11 cellular contexts compared by ENCODE assay signal in the genomic region with DNA sequence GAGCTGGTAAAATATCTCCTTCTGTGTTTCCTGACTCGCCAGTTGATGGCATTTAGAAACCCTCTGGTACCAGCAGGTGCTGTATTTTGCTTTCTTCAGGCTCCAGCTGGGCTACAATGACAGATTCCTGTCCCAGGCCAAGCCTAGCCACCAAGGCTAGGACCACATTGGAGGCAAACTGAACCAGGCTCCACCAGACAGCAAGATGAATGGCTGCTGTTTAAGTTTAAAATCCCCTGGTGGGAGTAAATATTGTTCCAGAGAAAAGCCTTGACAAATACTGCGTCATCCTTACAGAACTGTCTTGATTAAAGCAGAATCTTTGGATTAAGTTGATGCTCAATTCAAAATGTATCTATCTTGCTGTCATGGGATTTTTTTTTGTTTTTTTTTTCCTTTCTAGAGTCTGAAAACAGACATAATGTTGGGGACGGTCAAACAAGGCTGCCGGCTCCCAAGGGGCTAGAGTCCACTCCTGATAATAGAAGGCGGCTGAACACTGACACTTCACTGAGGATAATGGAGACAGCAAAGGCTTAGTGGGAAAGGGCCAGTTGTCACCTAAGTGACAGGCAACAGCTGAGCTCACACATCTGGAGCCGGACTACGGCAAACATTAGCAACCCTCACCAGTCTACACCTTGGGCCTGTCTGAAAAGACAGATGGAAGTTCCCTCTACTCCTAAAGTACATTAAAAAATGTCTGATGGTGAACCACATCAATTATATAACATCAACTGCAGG. TPM values are rescaled to one million over a fixed set of nuclear protein-coding genes. Genes with fewer than 3 reads are reported as not detected.
DNase-seq lines count a peak whose midpoint lies in the region; FAIRE-seq and TF ChIP-seq lines count a peak whose summit lies in the region.
"Had no signal": no experiment of that assay in that cellular context is flagged by ENCODE, and none has a peak within 500 bp of the region (broad histone marks: within the 10 kb centered on the region; RNA-seq: fewer than 3 reads in every experiment).

No MANE protein-coding gene starts in this region.

- peaks cover 4% of the 10 kb centered on the region for H3K36me3 Mint-ChIP-seq in astrocyte (ENCODE audit: low read depth, unreplicated experiment)

- H3K9me3 Mint-ChIP-seq in astrocyte (ENCODE audit: unreplicated experiment), result no peaks in the 10 kb centered on the region

- H3K36me3 ChIP-seq in astrocyte (ENCODE audit: insufficient read depth, low read length), result no peaks in the 10 kb centered on the region
- no peaks in the 10 kb centered on the region for H3K36me3 ChIP-seq in keratinocyte (ENCODE audit: control insufficient read depth in 2 of 2, extremely low read depth in 1 of 2, insufficient read depth in 2 of 2, low read length in 2 of 2)
- H3K36me3 ChIP-seq in suprapubic skin, result no peaks in the 10 kb centered on the region

- peak overlapping the region; percentile 98 for H3K4me3 Mint-ChIP-seq in astrocyte (ENCODE audit: unreplicated experiment)

- peaks cover 56% of the 10 kb centered on the region for H4K20me1 ChIP-seq in astrocyte (ENCODE audit: insufficient read depth, low read length)
- no peaks in the 10 kb centered on the region for H4K20me1 ChIP-seq in keratinocyte (ENCODE audit: control insufficient read depth, extremely low read depth, insufficient read depth, low read length)

- H3K4me3 ChIP-seq in astrocyte (ENCODE audit: insufficient read depth, low read depth, low read length), result peak overlapping the region; percentile 84
- H3K4me3 ChIP-seq in keratinocyte (ENCODE audit: control insufficient read depth in 2 of 3, extremely low read depth in 1 of 3, insufficient read depth in 2 of 3, low read depth in 1 of 3, low read length in 3 of 3), result peak overlapping the region; percentile 85 to 89 (median 86)
- H3K4me3 ChIP-seq in suprapubic skin, result peak overlapping the region; percentile 80

- no peak overlapping the region for H3K27ac Mint-ChIP-seq in astrocyte (ENCODE audit: unreplicated experiment)

- peaks cover 40% of the 10 kb centered on the region for H3K4me1 ChIP-seq in astrocyte (ENCODE audit: insufficient read depth, low read length)
- H3K4me1 ChIP-seq in keratinocyte (ENCODE audit: control insufficient read depth, extremely low read depth, insufficient read depth, low read length), result peaks cover 36% of the 10 kb centered on the region
- H3K4me1 ChIP-seq in suprapubic skin, result peaks cover 37% of the 10 kb centered on the region

- H3K9me3 ChIP-seq in astrocyte (ENCODE audit: insufficient read depth, low read depth, low read length), result no peaks in the 10 kb centered on the region
- no peaks in the 10 kb centered on the region for H3K9me3 ChIP-seq in keratinocyte (ENCODE audit: control insufficient read depth, low read depth, low read length)
- no peaks in the 10 kb centered on the region for H3K9me3 ChIP-seq in suprapubic skin

- DNase-seq in NCI-H1417 (lab: John Stamatoyannopoulos, UW) (peak; percentile 43 to 85 (median 59)), NCI-H1417 treated with DMSO at 0.1 percent for 48 hours (lab: John Stamatoyannopoulos, UW) (no peak), astrocyte (ENCODE audit: low read depth) (no peak), keratinocyte (ENCODE audit: low read depth, low spot score) (no peak), suprapubic skin (ENCODE audit: low spot score in 2 of 2) (no peak), globus pallidus (ENCODE audit: low spot score) (no peak), KG1 (lab: John Stamatoyannopoulos, UW) (no peak), dedifferentiated amniotic fluid mesenchymal stem cell (ENCODE audit: extremely low spot score) (no peak)
- DNase-seq: activated CD4-positive, alpha-beta T cell treated with anti-CD3 and anti-CD28 coated beads for 48 hours; effector memory CD4-positive, alpha-beta T cell; NCI-H345 had no signal

- no peak for FAIRE-seq in astrocyte (lab: Jason Lieb, UNC)
- FAIRE-seq in keratinocyte (lab: Jason Lieb, UNC), result peak; percentile 48

- no peak for TF ChIP-seq CTCF in astrocyte (IDR thresholded peaks at IDR 0.05; ENCODE audit: insufficient read depth, low read depth, low read length)
- no peak for TF ChIP-seq CTCF in keratinocyte (optimal IDR thresholded peaks at IDR 0.05 in 1 of 3, IDR thresholded peaks at IDR 0.05 in 1 of 3, conservative IDR thresholded peaks at IDR 0.05 in 1 of 3; ENCODE audit: extremely low read depth in 1 of 3, insufficient read depth in 2 of 3, low read length in 3 of 3)
- no peak for TF ChIP-seq CTCF in suprapubic skin (IDR thresholded peaks at IDR 0.05)

- H3K79me2 ChIP-seq in astrocyte (ENCODE audit: insufficient read depth, low read length) (peaks cover 74% of the 10 kb centered on the region), keratinocyte (ENCODE audit: control insufficient read depth, insufficient read depth, low read length) (peaks cover 14% of the 10 kb centered on the region)

- 63% methylated on average over 7 of the region's 7 CpGs for WGBS in suprapubic skin

- H3K4me2 ChIP-seq in astrocyte (ENCODE audit: low read length) (peak overlapping the region; percentile 88), keratinocyte (ENCODE audit: control insufficient read depth, extremely low read depth, insufficient read depth, low read depth, low read length) (peak overlapping the region; percentile 85)

- dilution Hi-C loops in keratinocyte (cut with MboI; ENCODE audit: extremely low pct_ligation_motif_present, low sequenced_read_pairs), result no loop called here

- no peaks in the 10 kb centered on the region for H3K9me1 ChIP-seq in keratinocyte (ENCODE audit: control insufficient read depth, extremely low read depth, insufficient read depth, low read length)

- TF ChIP-seq EP300 in suprapubic skin (IDR thresholded peaks at IDR 0.05), result no peak

- no peak overlapping the region for H2AFZ ChIP-seq in astrocyte (ENCODE audit: low read depth, low read length)
- H2AFZ ChIP-seq in keratinocyte (ENCODE audit: control insufficient read depth, low read length), result no peak overlapping the region

- H3K27me3 Mint-ChIP-seq in astrocyte (ENCODE audit: low read depth, unreplicated experiment), result no peaks in the 10 kb centered on the region

- H3K27me3 ChIP-seq in astrocyte (ENCODE audit: insufficient read depth, low read length) (no peaks in the 10 kb centered on the region), keratinocyte (ENCODE audit: control insufficient read depth, extremely low read depth, insufficient read depth, low read length) (peaks cover 3% of the 10 kb centered on the region), suprapubic skin (no peaks in the 10 kb centered on the region)

- H3K4me1 Mint-ChIP-seq in astrocyte (ENCODE audit: low read depth, unreplicated experiment), result peaks cover 27% of the 10 kb centered on the region

- no peak for TF ChIP-seq POLR2A in suprapubic skin (IDR thresholded peaks at IDR 0.05)

- H3K9ac ChIP-seq in astrocyte (ENCODE audit: low read length) (peak overlapping the region; percentile 95), keratinocyte (ENCODE audit: control insufficient read depth, extremely low read depth, insufficient read depth, low read length) (no peak overlapping the region)

- H3K27ac ChIP-seq in astrocyte (ENCODE audit: low read depth, low read length) (peak overlapping the region; percentile 52), keratinocyte (ENCODE audit: control insufficient read depth, insufficient read depth, low read length) (no peak overlapping the region), suprapubic skin (no peak overlapping the region)

RNA-seq across cellular contexts. Expression of gene PRICKLE1, which starts 1.8 kb away (rescaled TPM):
- 34.9 and 39.5 TPM in 2 replicates for total RNA-seq in astrocyte
- polyA plus RNA-seq in keratinocyte, result 2.0 to 7.6 TPM (median 3.5 TPM) in 3 replicates
- polyA plus RNA-seq in keratinocyte (2011; ENCODE audit: low read depth), result 1.4 TPM
- polyA plus RNA-seq in keratinocyte (2011; cell fraction: cytosol; rRNA removed), result 1.8 and 2.7 TPM in 2 replicates
- 5.7 and 6.5 TPM in 2 replicates for polyA plus RNA-seq in keratinocyte (2011; cell fraction: nucleus; rRNA removed)
- 1.9 and 7.3 TPM in 2 replicates for polyA plus RNA-seq in keratinocyte (2012; ENCODE audit: low replicate concordance)
- 9.0 to 11.5 TPM (median 9.3 TPM) in 3 replicates for polyA minus RNA-seq in keratinocyte
- polyA minus RNA-seq in keratinocyte (2011; cell fraction: cytosol; rRNA and poly(A)+ RNA removed), result 7.3 TPM
- 9.5 and 16.5 TPM in 2 replicates for polyA minus RNA-seq in keratinocyte (2011; cell fraction: nucleus; rRNA and poly(A)+ RNA removed)
- total RNA-seq in suprapubic skin, result 10 to 100 TPM in 1 of 4 donors, 1 to 10 TPM in 3; 5.8 to 18.9 (median 6.9) TPM

Comparison
In these comparisons a context has a peak if more than half of its experiments do, and no peak if none do; other contexts are left out.
1. DNase-seq: peak in NCI-H1417 (3 of 3); none in NCI-H1417 treated with DMSO at 0.1 percent for 48 hours (single experiment), astrocyte (single experiment), keratinocyte (single experiment), suprapubic skin (0 of 2), globus pallidus (single experiment), KG1 (single experiment) and dedifferentiated amniotic fluid mesenchymal stem cell (single experiment).
2. Peak in every context shown above with its lines, with median percentiles within 50 percentile points of each other: H3K4me3 ChIP-seq.